In genomic region chr20:37907677-37908397, GRCh38 we compare ENCODE assay signal across 8 cellular contexts. TPM values are rescaled to one million over a fixed set of nuclear protein-coding genes. Genes with fewer than 3 reads are reported as not detected.
DNase-seq lines count a peak whose midpoint lies in the region; TF ChIP-seq lines count a peak whose summit lies in the region.

No MANE protein-coding gene starts in this region.

- TF ChIP-seq CTCF in prostate gland (IDR thresholded peaks at IDR 0.05): no peak

- no peak overlapping the region for H3K18ac ChIP-seq in trophoblast cell (ENCODE audit: low read length)

- no peak overlapping the region for H3K4me3 ChIP-seq in trophoblast cell (ENCODE audit: low read depth, low read length)
- H3K4me3 ChIP-seq in prostate gland: no peak overlapping the region

- no peaks in the 10 kb centered on the region for H3K79me2 ChIP-seq in trophoblast cell (ENCODE audit: control insufficient read depth, insufficient read depth, low read length, poor library complexity)

- no peak overlapping the region for H2AFZ ChIP-seq in trophoblast cell (ENCODE audit: insufficient read depth, low read length, poor library complexity)

- H3K27ac ChIP-seq in trophoblast cell (ENCODE audit: low read depth, low read length) (no peak overlapping the region), prostate gland (no peak overlapping the region)

- DNase-seq in H4 (ENCODE audit: low spot score): peak; percentile 37
- DNase-seq in NCI-H226: peak; percentile 76
- DNase-seq in dedifferentiated amniotic fluid mesenchymal stem cell (ENCODE audit: extremely low spot score): peak; percentile 47
- DNase-seq in trophoblast cell: peak; percentile 87 to 89
- DNase-seq in mesenteric fat pad (ENCODE audit: low spot score): no peak
- no peak for DNase-seq in prostate gland (ENCODE audit: low spot score)
- no peak for DNase-seq in RKO (ENCODE audit: low spot score)
- DNase-seq in NOMO-1 treated with dmso at 0.1 percent for 144 hours (lab: John Stamatoyannopoulos, UW; ENCODE audit: unreplicated experiment): no peak

- no peak overlapping the region for H3K14ac ChIP-seq in trophoblast cell (ENCODE audit: low read length)

- intact Hi-C loops in prostate gland (cut with DNase I): no loop called here

- TF ChIP-seq POLR2A in prostate gland (IDR thresholded peaks at IDR 0.05): no peak

- H2BK5ac ChIP-seq in trophoblast cell (ENCODE audit: low read depth, low read length, poor library complexity): no peak overlapping the region

- no peak overlapping the region for H2AK5ac ChIP-seq in trophoblast cell (ENCODE audit: low read length)

- no peak overlapping the region for H3K4ac ChIP-seq in trophoblast cell (ENCODE audit: low read depth, low read length)

- H3K36me3 ChIP-seq in trophoblast cell (ENCODE audit: control insufficient read depth in 1 of 2, insufficient read depth in 2 of 2, low read length in 2 of 2) (no peaks in the 10 kb centered on the region), prostate gland (no peaks in the 10 kb centered on the region)

- no peak overlapping the region for H2BK120ac ChIP-seq in trophoblast cell (ENCODE audit: insufficient read depth, low read length, poor library complexity)

- H3K9ac ChIP-seq in trophoblast cell (ENCODE audit: low read length): no peak overlapping the region

- H3K4me1 ChIP-seq in trophoblast cell (ENCODE audit: control insufficient read depth in 1 of 2, insufficient read depth in 2 of 2, low read length in 2 of 2): no peaks in the 10 kb centered on the region
- H3K4me1 ChIP-seq in prostate gland (replicated peaks): no peaks in the 10 kb centered on the region

- no peaks in the 10 kb centered on the region for H3K79me1 ChIP-seq in trophoblast cell (ENCODE audit: low read length)

- WGBS in trophoblast cell (ENCODE audit: extremely low coverage, insufficient coverage, insufficient read length): no CpG with 5 or more reads among the region's 16 CpGs
- WGBS in prostate gland: 29% methylated on average over 16 of the region's 16 CpGs

- no peak overlapping the region for H4K8ac ChIP-seq in trophoblast cell (ENCODE audit: low read depth, low read length)

- H4K91ac ChIP-seq in trophoblast cell (ENCODE audit: low read depth, low read length): no peak overlapping the region

- peaks cover 7% of the 10 kb centered on the region for H3K27me3 ChIP-seq in trophoblast cell (ENCODE audit: insufficient read depth, low read length)
- no peaks in the 10 kb centered on the region for H3K27me3 ChIP-seq in prostate gland (replicated peaks; ENCODE audit: insufficient read depth)

- H2BK12ac ChIP-seq in trophoblast cell (ENCODE audit: low read length): no peak overlapping the region

- no peak overlapping the region for H3K4me2 ChIP-seq in trophoblast cell (ENCODE audit: low read length)

- no peak overlapping the region for H4K12ac ChIP-seq in trophoblast cell (ENCODE audit: low read depth, low read length)

- H3K9me3 ChIP-seq in trophoblast cell (ENCODE audit: insufficient read depth, low read depth, low read length) (no peaks in the 10 kb centered on the region), prostate gland (no peaks in the 10 kb centered on the region)

- H3K23ac ChIP-seq in trophoblast cell (ENCODE audit: low read length): no peak overlapping the region

RNA-seq across cellular contexts. Expression of gene VSTM2L, which starts 4.9 kb away (rescaled TPM):
- total RNA-seq in H4 (2014; rRNA removed; shearing (Covaris generic)): 1.2 and 1.6 TPM in 2 replicates
- 6.7 and 7.5 TPM in 2 replicates for polyA plus RNA-seq in trophoblast cell (2013)
- total RNA-seq in mesenteric fat pad (0.93 TPM), prostate gland (10 to 100 TPM; 31.3 to 69.5 TPM)

Comparison
In these comparisons a context has a peak if more than half of its experiments do, and no peak if none do; other contexts are left out.
1. DNase-seq: peak in H4 (single experiment), NCI-H226 (single experiment), dedifferentiated amniotic fluid mesenchymal stem cell (single experiment) and trophoblast cell (2 of 2); none in mesenteric fat pad (single experiment), prostate gland (single experiment), RKO (single experiment) and NOMO-1 treated with dmso at 0.1 percent for 144 hours (single experiment).
2. RNA of gene VSTM2L, which starts 4.9 kb away (total RNA-seq): 31.3 to 69.5 TPM in prostate gland; 1.2 to 1.6 TPM in H4 and 0.93 TPM in mesenteric fat pad (single experiment); every median in the first group is over 10 times any median in the second.